In the genomic region with DNA sequence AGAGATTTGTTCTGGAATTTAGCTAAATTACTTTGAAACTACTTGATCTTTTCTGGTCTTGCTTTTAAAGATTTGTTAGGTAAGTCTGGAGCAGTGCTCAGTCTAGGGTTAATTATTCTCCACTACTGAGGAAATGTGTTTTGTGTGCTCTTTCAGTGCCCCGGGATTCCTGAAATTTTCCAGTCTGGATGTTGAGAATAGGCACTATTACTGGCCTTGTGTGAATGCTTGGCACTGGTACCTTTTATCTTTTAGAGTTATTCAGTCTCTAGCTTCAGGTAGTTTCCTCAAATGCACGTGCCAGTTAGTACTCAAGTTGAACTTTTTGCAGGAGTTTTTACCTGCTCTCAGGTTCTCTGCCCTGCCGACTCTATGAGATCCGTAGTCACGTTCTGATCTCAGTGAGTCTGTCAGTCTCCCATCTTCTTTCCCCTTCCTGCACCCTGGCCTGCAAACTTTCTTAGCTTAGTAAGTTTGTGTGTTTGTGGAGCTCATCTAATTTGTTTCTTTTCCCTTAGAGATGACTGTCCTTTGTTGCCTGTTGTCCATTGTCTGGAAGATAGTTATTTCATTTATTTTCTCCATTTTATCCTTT, we compare ENCODE assay signal across 1 cellular context.
TF ChIP-seq lines count a peak whose summit lies in the region.

No MANE protein-coding gene starts in this region.

TF ChIP-seq in liver, 16 proteins besides CTCF, POLR2A, EP300 and RAD21 (continued from another document):
- TF ChIP-seq YY1 (IDR thresholded peaks at IDR 0.05) = no peak
- TF ChIP-seq SP1 (IDR thresholded peaks at IDR 0.05) = peak; percentile 56
- peak; percentile 30 to 34 for TF ChIP-seq RXRA (IDR thresholded peaks at IDR 0.05)
- TF ChIP-seq, protein P1, sequence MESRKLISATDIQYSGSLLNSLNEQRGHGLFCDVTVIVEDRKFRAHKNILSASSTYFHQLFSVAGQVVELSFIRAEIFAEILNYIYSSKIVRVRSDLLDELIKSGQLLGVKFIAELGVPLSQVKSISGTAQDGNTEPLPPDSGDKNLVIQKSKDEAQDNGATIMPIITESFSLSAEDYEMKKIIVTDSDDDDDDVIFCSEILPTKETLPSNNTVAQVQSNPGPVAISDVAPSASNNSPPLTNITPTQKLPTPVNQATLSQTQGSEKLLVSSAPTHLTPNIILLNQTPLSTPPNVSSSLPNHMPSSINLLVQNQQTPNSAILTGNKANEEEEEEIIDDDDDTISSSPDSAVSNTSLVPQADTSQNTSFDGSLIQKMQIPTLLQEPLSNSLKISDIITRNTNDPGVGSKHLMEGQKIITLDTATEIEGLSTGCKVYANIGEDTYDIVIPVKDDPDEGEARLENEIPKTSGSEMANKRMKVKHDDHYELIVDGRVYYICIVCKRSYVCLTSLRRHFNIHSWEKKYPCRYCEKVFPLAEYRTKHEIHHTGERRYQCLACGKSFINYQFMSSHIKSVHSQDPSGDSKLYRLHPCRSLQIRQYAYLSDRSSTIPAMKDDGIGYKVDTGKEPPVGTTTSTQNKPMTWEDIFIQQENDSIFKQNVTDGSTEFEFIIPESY (IDR thresholded peaks at IDR 0.05) = peak; percentile 16
- TF ChIP-seq, protein P2, sequence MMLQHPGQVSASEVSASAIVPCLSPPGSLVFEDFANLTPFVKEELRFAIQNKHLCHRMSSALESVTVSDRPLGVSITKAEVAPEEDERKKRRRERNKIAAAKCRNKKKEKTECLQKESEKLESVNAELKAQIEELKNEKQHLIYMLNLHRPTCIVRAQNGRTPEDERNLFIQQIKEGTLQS (IDR thresholded peaks at IDR 0.05) = no peak
- TF ChIP-seq NR2F2 (IDR thresholded peaks at IDR 0.05) = no peak
- TF ChIP-seq HNF4G (IDR thresholded peaks at IDR 0.05) = no peak
- TF ChIP-seq FOXA1 (IDR thresholded peaks at IDR 0.05) = no peak
